In the genomic region with DNA sequence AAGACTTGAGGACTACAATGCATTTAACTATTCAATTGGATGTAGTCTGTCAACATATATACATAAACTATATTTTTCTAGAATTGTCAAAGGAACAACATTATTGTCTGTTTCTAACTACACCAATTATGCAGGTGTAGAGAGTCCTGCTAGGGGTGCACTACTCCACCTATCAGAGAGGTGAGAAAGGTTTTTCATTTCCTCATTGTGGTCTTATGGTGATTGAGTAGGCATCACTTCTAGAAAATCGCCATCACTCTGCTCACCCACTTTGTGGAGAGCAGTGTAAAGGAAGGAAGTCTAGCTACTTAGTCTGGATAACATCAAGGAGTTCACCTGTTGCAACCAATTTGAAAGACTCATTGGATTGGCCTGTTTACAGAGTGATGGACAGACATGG, we compare ENCODE assay signal across 19 cellular contexts. TPM values are rescaled to one million over a fixed set of nuclear protein-coding genes. Genes with fewer than 3 reads are reported as not detected.
DNase-seq lines count a peak whose midpoint lies in the region; ATAC-seq lines count a peak whose summit lies in the region.
"Had no signal": no experiment of that assay in that cellular context is flagged by ENCODE, and none has a peak within 500 bp of the region (broad histone marks: within the 10 kb centered on the region; RNA-seq: fewer than 3 reads in every experiment).

No MANE protein-coding gene starts in this region.

- H3K27me3 ChIP-seq in CD8-positive, alpha-beta memory T cell (ENCODE audit: insufficient read depth, low read length, poor library complexity, severe bottlenecking), result no peaks in the 10 kb centered on the region
- H3K27me3 ChIP-seq: pancreas had no signal

- no peaks in the 10 kb centered on the region for H3K36me3 ChIP-seq in CD8-positive, alpha-beta memory T cell (ENCODE audit: insufficient read depth, low read length)
- H3K36me3 ChIP-seq: pancreas had no signal

- H3K9me3 Mint-ChIP-seq in CD8-positive, alpha-beta memory T cell, result peaks cover 0 to 12% (median 8%) of the 10 kb centered on the region in 5 donors
- peaks cover 2% of the 10 kb centered on the region for H3K9me3 Mint-ChIP-seq in activated CD8-positive, alpha-beta memory T cell treated with anti-CD3 and anti-CD28 coated beads, Interleukin-2, amount 10 ng/mL, durations not matched to agents 7 days and 5 days (ENCODE audit: low read depth)

- ATAC-seq in GM18858 (IDR thresholded peaks at IDR 0.05; ENCODE audit: unreplicated experiment) (peak; percentile 80), GM19467 (IDR thresholded peaks at IDR 0.05; ENCODE audit: unreplicated experiment) (peak; percentile 75), HG02852 (IDR thresholded peaks at IDR 0.05; ENCODE audit: unreplicated experiment) (peak; percentile 55), HG03460 (IDR thresholded peaks at IDR 0.05; ENCODE audit: unreplicated experiment) (peak; percentile 79)
- ATAC-seq in activated CD8-positive, alpha-beta memory T cell treated with anti-CD3 and anti-CD28 coated beads, Interleukin-2, amount 10 ng/mL, durations not matched to agents 7 days and 5 days, result no peak
- ATAC-seq: pancreas had no signal

- no peak overlapping the region for H3K27ac Mint-ChIP-seq in CD8-positive, alpha-beta memory T cell
- no peak overlapping the region for H3K27ac Mint-ChIP-seq in activated CD8-positive, alpha-beta memory T cell treated with anti-CD3 and anti-CD28 coated beads, Interleukin-2, amount 10 ng/mL, durations not matched to agents 7 days and 5 days
- H3K27ac Mint-ChIP-seq: activated B cell treated with CpG ODN at 0.5 μM for 24 hours; activated naive CD4-positive, alpha-beta T cell treated with anti-CD3 and anti-CD28 coated beads, Interleukin-2, amount 50 U/mL, for 72 hours; stimulated activated naive CD8-positive, alpha-beta T cell treated with anti-CD3 and anti-CD28 coated beads, Interleukin-15, Interleukin-2, amounts not matched to agents 100 ng/mL and 50 ng/mL, for 24 hours had no signal

- no peak overlapping the region for H3K4me3 ChIP-seq in CD8-positive, alpha-beta memory T cell (ENCODE audit: low read length)
- H3K4me3 ChIP-seq: pancreas, skin epidermis had no signal

- no peaks in the 10 kb centered on the region for H3K4me1 ChIP-seq in CD8-positive, alpha-beta memory T cell (ENCODE audit: insufficient read depth, low read length)

- peaks cover 0 to 6% (median 2%) of the 10 kb centered on the region in 3 donors for H3K4me1 Mint-ChIP-seq in CD8-positive, alpha-beta memory T cell
- no peaks in the 10 kb centered on the region for H3K4me1 Mint-ChIP-seq in activated CD8-positive, alpha-beta memory T cell treated with anti-CD3 and anti-CD28 coated beads, Interleukin-2, amount 10 ng/mL, durations not matched to agents 7 days and 5 days
- H3K4me1 Mint-ChIP-seq: activated B cell treated with CpG ODN at 0.5 μM for 24 hours had no signal

- POLR2A ChIA-PET in CD8-positive, alpha-beta memory T cell (lab: Charles Lee), result no interaction called here

- peaks cover 3 to 16% of the 10 kb centered on the region in 2 donors for H3K27me3 Mint-ChIP-seq in CD8-positive, alpha-beta memory T cell
- H3K27me3 Mint-ChIP-seq in activated CD8-positive, alpha-beta memory T cell treated with anti-CD3 and anti-CD28 coated beads, Interleukin-2, amount 10 ng/mL, durations not matched to agents 7 days and 5 days, result no peaks in the 10 kb centered on the region
- H3K27me3 Mint-ChIP-seq: activated B cell treated with CpG ODN at 0.5 μM for 24 hours had no signal

- DNase-seq in UCSD-AML1 (lab: John Stamatoyannopoulos, UW; ENCODE audit: unreplicated experiment), result no peak
- no peak for DNase-seq in CD8-positive, alpha-beta memory T cell
- no peak for DNase-seq in activated CD8-positive, alpha-beta memory T cell treated with anti-CD3 and anti-CD28 coated beads, Interleukin-2, amount 10 ng/mL, durations not matched to agents 7 days and 5 days
- DNase-seq in activated CD8-positive, alpha-beta memory T cell treated with anti-CD3 and anti-CD28 coated beads, Interleukin-2, amount 50 U/mL, for 48 hours, result no peak
- DNase-seq: activated B cell treated with CpG ODN at 0.5 μM for 24 hours; effector CD4-positive, alpha-beta T cell; HCEC 1CT; hypothalamus; NCI-H1092 treated with DMSO at 0.1 percent for 48 hours; pancreas; T-helper 1 cell had no signal

- no peak overlapping the region for H3K27ac ChIP-seq in CD8-positive, alpha-beta memory T cell (ENCODE audit: low read depth, low read length)
- H3K27ac ChIP-seq: pancreas, RWPE1, skin epidermis had no signal

- H3K9me3 ChIP-seq in CD8-positive, alpha-beta memory T cell (ENCODE audit: low read length), result no peaks in the 10 kb centered on the region
- H3K9me3 ChIP-seq: pancreas had no signal

- CTCF ChIA-PET in CD8-positive, alpha-beta memory T cell (lab: Charles Lee), result no interaction called here
- CTCF ChIA-PET in activated CD8-positive, alpha-beta memory T cell treated with anti-CD3 and anti-CD28 coated beads, Interleukin-2, amount 10 ng/mL, durations not matched to agents 7 days and 5 days (lab: Charles Lee), result no interaction called here

- H3K36me3 Mint-ChIP-seq in CD8-positive, alpha-beta memory T cell, result no peaks in the 10 kb centered on the region
- H3K36me3 Mint-ChIP-seq in activated CD8-positive, alpha-beta memory T cell treated with anti-CD3 and anti-CD28 coated beads, Interleukin-2, amount 10 ng/mL, durations not matched to agents 7 days and 5 days, result no peaks in the 10 kb centered on the region

- no peak overlapping the region for H3K4me3 Mint-ChIP-seq in CD8-positive, alpha-beta memory T cell
- H3K4me3 Mint-ChIP-seq in activated CD8-positive, alpha-beta memory T cell treated with anti-CD3 and anti-CD28 coated beads, Interleukin-2, amount 10 ng/mL, durations not matched to agents 7 days and 5 days, result no peak overlapping the region
- H3K4me3 Mint-ChIP-seq: activated B cell treated with CpG ODN at 0.5 μM for 24 hours; stimulated activated naive CD8-positive, alpha-beta T cell treated with anti-CD3 and anti-CD28 coated beads, Interleukin-15, Interleukin-2, amounts not matched to agents 100 ng/mL and 50 ng/mL, for 24 hours had no signal

RNA-seq across cellular contexts. Expression of gene ADH1C, which starts 4.4 kb away (rescaled TPM):
- total RNA-seq in CD8-positive, alpha-beta memory T cell, result not detected
- polyA plus RNA-seq in CD8-positive, alpha-beta memory T cell, result not detected
- not detected for total RNA-seq in activated CD8-positive, alpha-beta memory T cell treated with anti-CD3 and anti-CD28 coated beads, Interleukin-2, amount 10 ng/mL, durations not matched to agents 7 days and 5 days
- total RNA-seq: activated B cell treated with CpG ODN at 0.5 μM for 24 hours; activated naive CD4-positive, alpha-beta T cell treated with anti-CD3 and anti-CD28 coated beads, Interleukin-2, amount 50 U/mL, for 72 hours had no signal

RNA-seq across cellular contexts. Expression of gene ADH1B, which starts 35.8 kb away (rescaled TPM):
- total RNA-seq in CD8-positive, alpha-beta memory T cell, result not detected
- polyA plus RNA-seq in CD8-positive, alpha-beta memory T cell, result not detected
- not detected for total RNA-seq in activated CD8-positive, alpha-beta memory T cell treated with anti-CD3 and anti-CD28 coated beads, Interleukin-2, amount 10 ng/mL, durations not matched to agents 7 days and 5 days
- total RNA-seq: activated B cell treated with CpG ODN at 0.5 μM for 24 hours; activated naive CD4-positive, alpha-beta T cell treated with anti-CD3 and anti-CD28 coated beads, Interleukin-2, amount 50 U/mL, for 72 hours had no signal
